In genomic region chr1:161486806-161487482, GRCh38 we compare ENCODE assay signal across 8 cellular contexts. TPM values are rescaled to one million over a fixed set of nuclear protein-coding genes. Genes with fewer than 3 reads are reported as not detected.
DNase-seq lines count a peak whose midpoint lies in the region; ATAC-seq and TF ChIP-seq lines count a peak whose summit lies in the region.

No MANE protein-coding gene starts in this region.

- H3K4me3 Mint-ChIP-seq in brain: no peak overlapping the region

- no peak for ATAC-seq in HG03095 (IDR thresholded peaks at IDR 0.05; ENCODE audit: unreplicated experiment)

- H3K36me3 Mint-ChIP-seq in brain: no peaks in the 10 kb centered on the region

- H3K27me3 Mint-ChIP-seq in brain: peaks cover 56% of the 10 kb centered on the region

- no peak overlapping the region for H3K27ac Mint-ChIP-seq in brain

- H3K9me3 Mint-ChIP-seq in brain: no peaks in the 10 kb centered on the region

- peak; percentile 25 for DNase-seq in NK-92 treated with Interleukin-12 subunit alpha and Interleukin-12 subunit beta, amount 100 ng/mL, for 24 hours (lab: John Stamatoyannopoulos, UW)
- DNase-seq in NK-92 (lab: John Stamatoyannopoulos, UW; ENCODE audit: unreplicated experiment): no peak
- DNase-seq in KG1 (lab: John Stamatoyannopoulos, UW): peak; percentile 83
- DNase-seq in RKO (ENCODE audit: low spot score): peak; percentile 48
- DNase-seq in inferior parietal cortex (ENCODE audit: extremely low spot score): peak; percentile 91
- peak; percentile 22 for DNase-seq in stimulated activated CD4-positive, alpha-beta T cell treated with anti-CD3 and anti-CD28 coated beads, Interleukin-2, amount 100 ng/mL, for 4 hours (ENCODE audit: low read depth)

- TF ChIP-seq CTCF in brain (conservative IDR thresholded peaks at IDR 0.05): peak; percentile 70 to 84

- no peaks in the 10 kb centered on the region for H3K4me1 Mint-ChIP-seq in brain

RNA-seq across cellular contexts. Expression of gene FCGR2A, which starts 18.3 kb away (rescaled TPM):
- 7.7 TPM for polyA plus RNA-seq in brain (ENCODE audit: insufficient read depth, low read depth, low replicate concordance)

RNA-seq across cellular contexts. Expression of gene HSPA6, which starts 37.4 kb away (rescaled TPM):
- 0.39 TPM for polyA plus RNA-seq in brain (ENCODE audit: insufficient read depth, low read depth, low replicate concordance)
